Comparison of ENCODE assay signal across 8 cellular contexts in genomic region chr3:193593666-193594025, GRCh38. TPM values are rescaled to one million over a fixed set of nuclear protein-coding genes. Genes with fewer than 3 reads are reported as not detected.
DNase-seq lines count a peak whose midpoint lies in the region; TF ChIP-seq lines count a peak whose summit lies in the region.

No MANE protein-coding gene starts in this region.

- DNase-seq in ELR (ENCODE audit: low read depth) (peak; percentile 65), HEK293T (ENCODE audit: extremely low spot score) (peak; percentile 16), NCI-H2227 treated with DMSO at 0.1 percent for 48 hours (lab: John Stamatoyannopoulos, UW) (peak; percentile 9), activated T-cell treated with anti-CD3 and anti-CD28 coated beads for 4 hours (peak; percentile 9), fibroblast of lung (ENCODE audit: low read depth in 2 of 2) (peak; percentile 30 to 49), NCI-H1048 (lab: John Stamatoyannopoulos, UW) (no peak), NCI-H2081 treated with DMSO at 0.1 percent for 48 hours (lab: John Stamatoyannopoulos, UW) (no peak)

- H3K79me2 ChIP-seq in fibroblast of lung (ENCODE audit: control insufficient read depth, insufficient read depth, low read length), result peaks cover 50% of the 10 kb centered on the region

- no peaks in the 10 kb centered on the region for H3K27me3 ChIP-seq in fibroblast of lung (ENCODE audit: control insufficient read depth, insufficient read depth, low read length)
- no peaks in the 10 kb centered on the region for H3K27me3 ChIP-seq in neuron (ENCODE audit: insufficient read depth, low read length)

- peak overlapping the region; percentile 84 for H3K9ac ChIP-seq in fibroblast of lung (ENCODE audit: insufficient read depth, low read length)

- no peaks in the 10 kb centered on the region for H4K20me1 ChIP-seq in fibroblast of lung (ENCODE audit: control insufficient read depth, extremely low read depth, insufficient read depth, low read length)

- H3K27ac ChIP-seq in fibroblast of lung (ENCODE audit: insufficient read depth, low read length), result peak overlapping the region; percentile 88

- POLR2A ChIA-PET in HEK293T (lab: Yijun Ruan, JAX), result no interaction called here

- H3K4me3 ChIP-seq in fibroblast of lung (replicated peaks in 1 of 4; ENCODE audit: control extremely low read depth in 1 of 4, insufficient read depth in 1 of 4, low read depth in 3 of 4, low read length in 4 of 4), result peak overlapping the region; percentile 64 to 94 (median 72)
- peak overlapping the region; percentile 85 for H3K4me3 ChIP-seq in neuron (ENCODE audit: low read length)

- H2AFZ ChIP-seq in fibroblast of lung (ENCODE audit: low read length) (peak overlapping the region; percentile 4), neuron (ENCODE audit: low read depth, low read length) (peak overlapping the region; percentile 21)

- TF ChIP-seq CTCF in fibroblast of lung (conservative IDR thresholded peaks at IDR 0.05 in 1 of 2, IDR thresholded peaks at IDR 0.05 in 1 of 2; ENCODE audit: low read depth in 1 of 2, low read length in 2 of 2), result no peak

- no peaks in the 10 kb centered on the region for H3K9me3 ChIP-seq in fibroblast of lung (ENCODE audit: control insufficient read depth, insufficient read depth, low read depth, low read length)
- peaks cover 3% of the 10 kb centered on the region for H3K9me3 ChIP-seq in neuron (ENCODE audit: low read length)

- CTCF ChIA-PET in HEK293T (lab: Yijun Ruan, JAX), result interaction anchor here (0.5 kb wide), 1 partner anchor 308 kb away, joined by 3 read pairs; no protein-coding TSS in a partner anchor

- no peaks in the 10 kb centered on the region for H3K36me3 ChIP-seq in fibroblast of lung (ENCODE audit: control insufficient read depth, insufficient read depth, low read length)
- H3K36me3 ChIP-seq in neuron (ENCODE audit: insufficient read depth, low read length), result peaks cover 12% of the 10 kb centered on the region

- peak overlapping the region; percentile 15 for H3K4me2 ChIP-seq in fibroblast of lung (ENCODE audit: extremely low read depth, insufficient read depth, low read length)

- no peaks in the 10 kb centered on the region for H3K4me1 ChIP-seq in fibroblast of lung (ENCODE audit: control insufficient read depth, extremely low read depth, insufficient read depth, low read length)
- peaks cover 19% of the 10 kb centered on the region for H3K4me1 ChIP-seq in neuron (ENCODE audit: insufficient read depth, low read length)

TF ChIP-seq in HEK293T, 16 proteins besides CTCF, POLR2A, EP300 and RAD21:
- TF ChIP-seq BHLHE40 (IDR thresholded peaks at IDR 0.05; ENCODE audit: borderline replicate concordance), result no peak
- no peak for TF ChIP-seq ARNT (IDR thresholded peaks at IDR 0.05)
- TF ChIP-seq SP1 (IDR thresholded peaks at IDR 0.05), result no peak
- no peak for TF ChIP-seq L3MBTL2 (conservative IDR thresholded peaks at IDR 0.05)
- no peak for TF ChIP-seq ELF4 (IDR thresholded peaks at IDR 0.05)
- TF ChIP-seq CTBP1 (IDR thresholded peaks at IDR 0.05; ENCODE audit: borderline replicate concordance), result no peak
- no peak for TF ChIP-seq ZNF384 (IDR thresholded peaks at IDR 0.05)
- TF ChIP-seq FOXK2 (IDR thresholded peaks at IDR 0.05), result no peak
- no peak for TF ChIP-seq PKNOX1 (IDR thresholded peaks at IDR 0.05)
TF ChIP-seq in HEK293T: peak in this region for 0.

RNA-seq across cellular contexts. Expression of gene OPA1, which starts 0.6 kb away (rescaled TPM):
- 53.2 and 63.9 TPM in 2 replicates for total RNA-seq in fibroblast of lung
- polyA plus RNA-seq in fibroblast of lung, result 33.2 and 40.6 TPM in 2 replicates
- polyA plus RNA-seq in fibroblast of lung (2012), result 32.3 and 35.0 TPM in 2 replicates
- polyA minus RNA-seq in fibroblast of lung (ENCODE audit: low replicate concordance), result 23.4 and 23.9 TPM in 2 replicates

RNA-seq across cellular contexts. Expression of gene ATP13A4, which starts 39.0 kb away (rescaled TPM):
- under 0.01 and 0.33 TPM in 2 replicates for total RNA-seq in fibroblast of lung
- polyA plus RNA-seq in fibroblast of lung, result 0.01 and 0.10 TPM in 2 replicates
- not detected in 2 replicates for polyA plus RNA-seq in fibroblast of lung (2012)
- polyA minus RNA-seq in fibroblast of lung (ENCODE audit: low replicate concordance), result not detected in 2 replicates

Comparison
In these comparisons a context has a peak if more than half of its experiments do, and no peak if none do; other contexts are left out.
1. DNase-seq: peak in ELR (single experiment), HEK293T (single experiment), NCI-H2227 treated with DMSO at 0.1 percent for 48 hours (single experiment), activated T-cell treated with anti-CD3 and anti-CD28 coated beads for 4 hours (single experiment) and fibroblast of lung (2 of 2); none in NCI-H1048 (single experiment) and NCI-H2081 treated with DMSO at 0.1 percent for 48 hours (single experiment).